ENCODE assay signal across 19 cellular contexts in genomic region chr10:5905854-5906507, GRCh38. TPM values are rescaled to one million over a fixed set of nuclear protein-coding genes. Genes with fewer than 3 reads are reported as not detected.
A peak's percentile ranks its signal among the peaks of the same experiment; 100 is the strongest.
DNase-seq lines count a peak whose midpoint lies in the region; ATAC-seq, FAIRE-seq and TF ChIP-seq lines count a peak whose summit lies in the region.
"Had no signal": no experiment of that assay in that cellular context is flagged by ENCODE, and none has a peak within 500 bp of the region (broad histone marks: within the 10 kb centered on the region; RNA-seq: fewer than 3 reads in every experiment).

No MANE protein-coding gene starts in this region.

- in situ Hi-C loops in transverse colon (cut with MboI; ENCODE audit: low pct_ligation_motif_present in 1 of 4, low pct_unique_long_range_greater_than_20kb in 1 of 4, low sequenced_read_pairs in 3 of 4), result no loop called here

- H3K27me3 ChIP-seq in cardiac muscle cell, result no peaks in the 10 kb centered on the region
- no peaks in the 10 kb centered on the region for H3K27me3 ChIP-seq in transverse colon
- H3K27me3 ChIP-seq: ascending aorta, tibial nerve had no signal

- no peak for TF ChIP-seq POLR2A in transverse colon (IDR thresholded peaks at IDR 0.05)
- TF ChIP-seq POLR2A in GM12891 (IDR thresholded peaks at IDR 0.05; ENCODE audit: low read depth, low read length), result no peak

- H3K27ac ChIP-seq in cardiac muscle cell (peak overlapping the region; percentile 86), transverse colon (peak overlapping the region in 1 of 4 donors; percentile 23)
- H3K27ac ChIP-seq: ascending aorta, tibial nerve had no signal

- H3K4me3 ChIP-seq in cardiac muscle cell, result no peak overlapping the region
- H3K4me3 ChIP-seq in transverse colon, result no peak overlapping the region
- H3K4me3 ChIP-seq: ascending aorta, tibial nerve had no signal

- no peaks in the 10 kb centered on the region for H3K9me3 ChIP-seq in cardiac muscle cell (ENCODE audit: low read depth)
- H3K9me3 ChIP-seq in transverse colon, result no peaks in the 10 kb centered on the region
- H3K9me3 ChIP-seq: ascending aorta, tibial nerve had no signal

- TF ChIP-seq CTCF in cardiac muscle cell (IDR thresholded peaks at IDR 0.05; ENCODE audit: low read depth, low read length), result no peak
- TF ChIP-seq CTCF in transverse colon (IDR thresholded peaks at IDR 0.05), result no peak

- TF ChIP-seq EP300 in transverse colon (IDR thresholded peaks at IDR 0.05; ENCODE audit: low read depth), result no peak

- H3K4me1 ChIP-seq in cardiac muscle cell (ENCODE audit: low read depth) (peaks cover 35% of the 10 kb centered on the region), transverse colon (no peaks in the 10 kb centered on the region)
- H3K4me1 ChIP-seq: ascending aorta had no signal

- FAIRE-seq in GM12891 (lab: Jason Lieb, UNC), result no peak
- FAIRE-seq: endothelial cell of umbilical vein, frontal cortex, H1, RCC 7860 had no signal

- no peak for ATAC-seq in GM18517 (IDR thresholded peaks at IDR 0.05; ENCODE audit: unreplicated experiment)
- ATAC-seq: natural killer cell, SK-N-SH treated with all-trans-retinoic acid at 6 μM for 48 hours had no signal

- WGBS in transverse colon (ENCODE audit: low coverage in 1 of 2), 2 donors, result 67 to 76% methylated on average over 1 to 13 of the region's 13 CpGs

- intact Hi-C loops in transverse colon (cut with DNase I; ENCODE audit: low total_unique reads), result no loop called here

- peak; percentile 54 for DNase-seq in activated effector memory CD4-positive, alpha-beta T cell treated with anti-CD3 and anti-CD28 coated beads, Interleukin-2, amount 50 U/mL, for 16 hours
- no peak for DNase-seq in activated effector memory CD4-positive, alpha-beta T cell treated with Interleukin-2 at 50 U/mL for 16 hours
- DNase-seq in cardiac muscle cell (ENCODE audit: low read depth in 1 of 2, low spot score in 1 of 2) (no peak), lung microvascular endothelial cell (ENCODE audit: low read depth in 2 of 2) (peak; percentile 54 to 69), transverse colon (peak; percentile 30), NCI-H524 treated with DMSO at 0.1 percent for 48 hours (lab: John Stamatoyannopoulos, UW) (no peak), GM12891 (ENCODE audit: insufficient read length, low spot score) (no peak)
- DNase-seq: activated CD8-positive, alpha-beta memory T cell treated with anti-CD3 and anti-CD28 coated beads, Interleukin-2, amount 50 U/mL, for 4 hours; activated naive CD4-positive, alpha-beta T cell treated with Interleukin-2 at 50 U/mL for 16 hours; CD4-positive, alpha-beta T cell; natural killer cell had no signal

- H3K36me3 ChIP-seq in cardiac muscle cell (peaks cover 37% of the 10 kb centered on the region), transverse colon (peaks cover 0 to 29% (median 13%) of the 10 kb centered on the region in 4 donors)

TF ChIP-seq in GM12891, 5 proteins besides CTCF, POLR2A, EP300 and RAD21:
- TF ChIP-seq PAX5 (IDR thresholded peaks at IDR 0.05; ENCODE audit: insufficient read depth, low read length, severe bottlenecking) (no peak), POU2F2 (IDR thresholded peaks at IDR 0.05; ENCODE audit: low read depth, low read length) (no peak), SPI1 (IDR thresholded peaks at IDR 0.05; ENCODE audit: low read depth, low read length) (no peak)
TF ChIP-seq in GM12891: peak in this region for 0.

RNA-seq across cellular contexts. Expression of gene FBH1, which starts 15.9 kb away (rescaled TPM):
- 168 and 196 TPM in 2 replicates for total RNA-seq in cardiac muscle cell
- polyA plus RNA-seq in cardiac muscle cell, result 185 and 213 TPM in 2 replicates
- 62.5 and 92.5 TPM in 2 replicates for total RNA-seq in lung microvascular endothelial cell
- 100 to 1,000 TPM; 101 to 143 (median 120) TPM for total RNA-seq in transverse colon
- 33.5 TPM for polyA plus RNA-seq in GM12891 (2012; ENCODE audit: low read depth, missing spikeins)

RNA-seq across cellular contexts. Expression of gene ANKRD16, which starts 16.3 kb away (rescaled TPM):
- total RNA-seq in cardiac muscle cell (22.4 and 32.3 TPM in 2 replicates), lung microvascular endothelial cell (3.5 and 6.5 TPM in 2 replicates), transverse colon (10 to 100 TPM in 3 of 4 donors, 1 to 10 TPM in 1; 8.5 to 21.7 (median 17.8) TPM)
- polyA plus RNA-seq in cardiac muscle cell, result 29.0 and 33.8 TPM in 2 replicates
- 5.1 TPM for polyA plus RNA-seq in GM12891 (2012; ENCODE audit: low read depth, missing spikeins)

Comparison
In these comparisons a context has a peak if more than half of its experiments do, and no peak if none do; other contexts are left out.
1. DNase-seq: peak in activated effector memory CD4-positive, alpha-beta T cell treated with anti-CD3 and anti-CD28 coated beads, Interleukin-2, amount 50 U/mL, for 16 hours (single experiment), lung microvascular endothelial cell (2 of 2) and transverse colon (single experiment); none in activated effector memory CD4-positive, alpha-beta T cell treated with Interleukin-2 at 50 U/mL for 16 hours (single experiment), cardiac muscle cell (0 of 2), NCI-H524 treated with DMSO at 0.1 percent for 48 hours (single experiment) and GM12891 (single experiment).